2 cellular contexts compared by ENCODE assay signal in the genomic region with DNA sequence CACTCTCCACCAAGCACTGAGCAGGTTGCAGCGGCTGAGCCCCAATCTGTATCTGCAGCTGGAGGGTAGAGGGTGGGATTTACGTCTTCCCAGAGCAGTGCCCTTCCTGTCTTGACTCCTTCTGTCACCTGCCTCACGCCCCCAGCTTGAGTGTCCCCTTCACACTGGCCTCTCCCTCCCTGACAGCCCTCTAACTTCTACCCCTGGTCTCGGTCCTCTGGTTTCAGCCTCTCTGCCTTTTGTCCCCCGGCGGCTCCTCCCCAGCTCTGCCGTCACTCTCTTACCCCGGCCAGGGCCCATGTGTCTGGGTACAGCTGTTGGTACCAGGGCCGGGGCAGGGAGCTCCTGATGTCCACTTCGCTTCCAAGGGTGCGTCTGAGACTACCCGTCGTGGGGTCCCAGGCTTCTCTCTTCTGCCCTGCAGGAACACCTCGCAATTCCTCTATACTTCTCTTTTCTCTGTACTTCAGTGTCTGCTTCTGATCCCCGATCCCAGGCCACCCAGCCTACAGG.
TF ChIP-seq lines count a peak whose summit lies in the region.

No MANE protein-coding gene starts in this region.

TF ChIP-seq in GM23338, 12 proteins besides CTCF, POLR2A, EP300 and RAD21 (continued from another document):
- no peak for TF ChIP-seq ETS1 (IDR thresholded peaks at IDR 0.05)
- no peak for TF ChIP-seq JUNB (IDR thresholded peaks at IDR 0.05; ENCODE audit: unreplicated experiment)
TF ChIP-seq in GM23338: peak in this region for 0.

TF ChIP-seq in liver, 16 proteins besides CTCF, POLR2A, EP300 and RAD21 (continued from another document):
- TF ChIP-seq REST (IDR thresholded peaks at IDR 0.05): no peak
- no peak for TF ChIP-seq HNF4A (conservative IDR thresholded peaks at IDR 0.05)
- TF ChIP-seq, protein P1, sequence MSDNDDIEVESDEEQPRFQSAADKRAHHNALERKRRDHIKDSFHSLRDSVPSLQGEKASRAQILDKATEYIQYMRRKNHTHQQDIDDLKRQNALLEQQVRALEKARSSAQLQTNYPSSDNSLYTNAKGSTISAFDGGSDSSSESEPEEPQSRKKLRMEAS (IDR thresholded peaks at IDR 0.05): no peak
- no peak for TF ChIP-seq YY1 (IDR thresholded peaks at IDR 0.05)
- no peak for TF ChIP-seq EGR1 (IDR thresholded peaks at IDR 0.05; ENCODE audit: low read depth in 2 of 2)
- no peak for TF ChIP-seq GABPA (IDR thresholded peaks at IDR 0.05 in 1 of 2, conservative IDR thresholded peaks at IDR 0.05 in 1 of 2)
- TF ChIP-seq, protein P2, sequence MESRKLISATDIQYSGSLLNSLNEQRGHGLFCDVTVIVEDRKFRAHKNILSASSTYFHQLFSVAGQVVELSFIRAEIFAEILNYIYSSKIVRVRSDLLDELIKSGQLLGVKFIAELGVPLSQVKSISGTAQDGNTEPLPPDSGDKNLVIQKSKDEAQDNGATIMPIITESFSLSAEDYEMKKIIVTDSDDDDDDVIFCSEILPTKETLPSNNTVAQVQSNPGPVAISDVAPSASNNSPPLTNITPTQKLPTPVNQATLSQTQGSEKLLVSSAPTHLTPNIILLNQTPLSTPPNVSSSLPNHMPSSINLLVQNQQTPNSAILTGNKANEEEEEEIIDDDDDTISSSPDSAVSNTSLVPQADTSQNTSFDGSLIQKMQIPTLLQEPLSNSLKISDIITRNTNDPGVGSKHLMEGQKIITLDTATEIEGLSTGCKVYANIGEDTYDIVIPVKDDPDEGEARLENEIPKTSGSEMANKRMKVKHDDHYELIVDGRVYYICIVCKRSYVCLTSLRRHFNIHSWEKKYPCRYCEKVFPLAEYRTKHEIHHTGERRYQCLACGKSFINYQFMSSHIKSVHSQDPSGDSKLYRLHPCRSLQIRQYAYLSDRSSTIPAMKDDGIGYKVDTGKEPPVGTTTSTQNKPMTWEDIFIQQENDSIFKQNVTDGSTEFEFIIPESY (IDR thresholded peaks at IDR 0.05): no peak
- TF ChIP-seq SP1 (IDR thresholded peaks at IDR 0.05): no peak
- TF ChIP-seq HNF4G (IDR thresholded peaks at IDR 0.05): no peak
- TF ChIP-seq FOXA1 (IDR thresholded peaks at IDR 0.05): no peak
- TF ChIP-seq TAF1 (conservative IDR thresholded peaks at IDR 0.05): no peak
